19 cellular contexts compared by ENCODE assay signal in genomic region chr10:124545346-124545745, GRCh38.
A peak's percentile ranks its signal among the peaks of the same experiment; 100 is the strongest.
DNase-seq lines count a peak whose midpoint lies in the region; ATAC-seq and TF ChIP-seq lines count a peak whose summit lies in the region.
"Had no signal": no experiment of that assay in that cellular context is flagged by ENCODE, and none has a peak within 500 bp of the region (broad histone marks: within the 10 kb centered on the region; RNA-seq: fewer than 3 reads in every experiment).

No MANE protein-coding gene starts in this region.

- no peaks in the 10 kb centered on the region for H3K27me3 Mint-ChIP-seq in natural killer cell (ENCODE audit: low read depth in 2 of 2)
- no peaks in the 10 kb centered on the region for H3K27me3 Mint-ChIP-seq in natural killer cell treated with Interleukin-12 subunit alpha and Interleukin-12 subunit beta and Interleukin-15 and Interleukin-18, amount 100 ng/mL, for 72 hours
- no peaks in the 10 kb centered on the region for H3K27me3 Mint-ChIP-seq in activated B cell treated with CpG ODN at 0.5 μM for 24 hours
- no peaks in the 10 kb centered on the region for H3K27me3 Mint-ChIP-seq in stimulated activated naive B cell treated with anti-CD40 and anti-IgM and Interleukin-4, amounts not matched to agents 10 μg/mL and 1 μg/mL and 100 μg/mL, for 72 hours
- H3K27me3 Mint-ChIP-seq: T-helper 17 cell had no signal

- H3K4me1 Mint-ChIP-seq in natural killer cell (peaks cover 0 to 10% of the 10 kb centered on the region in 2 donors), activated B cell treated with CpG ODN at 0.5 μM for 24 hours (peaks cover 93% of the 10 kb centered on the region)
- peaks cover 0 to 3% of the 10 kb centered on the region in 2 donors for H3K4me1 Mint-ChIP-seq in natural killer cell treated with Interleukin-12 subunit alpha and Interleukin-12 subunit beta and Interleukin-15 and Interleukin-18, amount 100 ng/mL, for 72 hours (ENCODE audit: low read depth in 2 of 2)
- peaks cover 59 to 96% of the 10 kb centered on the region in 2 donors for H3K4me1 Mint-ChIP-seq in stimulated activated naive B cell treated with anti-CD40 and anti-IgM and Interleukin-4, amounts not matched to agents 10 μg/mL and 1 μg/mL and 100 μg/mL, for 72 hours

- TF ChIP-seq CTCF in natural killer cell (IDR thresholded peaks at IDR 0.05) (no peak), activated B cell treated with CpG ODN at 0.5 μM for 24 hours (IDR thresholded peaks at IDR 0.05) (no peak)

- H3K27me3 ChIP-seq in HAP-1 (ENCODE audit: low read depth), result no peaks in the 10 kb centered on the region
- H3K27me3 ChIP-seq: body of pancreas, stomach, vagina had no signal

- in situ Hi-C loops in HAP-1 (cut with MboI; ENCODE audit: low sequenced_read_pairs), result loop anchor here (25.0 kb wide), 1 partner anchor 442 kb away; no protein-coding TSS in a partner anchor

- ATAC-seq in natural killer cell, result peak in 1 of 3 donors; percentile 34
- no peak for ATAC-seq in natural killer cell treated with Interleukin-12 subunit alpha and Interleukin-12 subunit beta and Interleukin-15 and Interleukin-18, amount 100 ng/mL, for 72 hours
- peak; percentile 7 for ATAC-seq in activated B cell treated with CpG ODN at 0.5 μM for 24 hours (ENCODE audit: low read depth)
- ATAC-seq in stimulated activated naive B cell treated with anti-CD40 and anti-IgM and Interleukin-4, amounts not matched to agents 10 μg/mL and 1 μg/mL and 100 μg/mL, for 72 hours (replicated peaks), result no peak
- ATAC-seq: body of pancreas, Panc1, T-helper 17 cell had no signal

- H3K4me3 Mint-ChIP-seq in natural killer cell, result peak overlapping the region; percentile 42
- H3K4me3 Mint-ChIP-seq in natural killer cell treated with Interleukin-12 subunit alpha and Interleukin-12 subunit beta and Interleukin-15 and Interleukin-18, amount 100 ng/mL, for 72 hours, result no peak overlapping the region
- peak overlapping the region; percentile 62 for H3K4me3 Mint-ChIP-seq in activated B cell treated with CpG ODN at 0.5 μM for 24 hours
- H3K4me3 Mint-ChIP-seq in stimulated activated naive B cell treated with anti-CD40 and anti-IgM and Interleukin-4, amounts not matched to agents 10 μg/mL and 1 μg/mL and 100 μg/mL, for 72 hours, result peak overlapping the region; percentile 41 to 60
- H3K4me3 Mint-ChIP-seq: T-helper 17 cell had no signal

- H3K36me3 ChIP-seq in HAP-1 (replicated peaks), result no peaks in the 10 kb centered on the region
- H3K36me3 ChIP-seq: stomach, vagina had no signal

- POLR2A ChIA-PET in activated B cell treated with CpG ODN at 0.5 μM for 24 hours (lab: Charles Lee) (interaction anchor here (0.6 to 3.8 kb wide), 16 partner anchors 9 to 196 kb away, joined by 3 to 27 read pairs (median 4); no protein-coding TSS in a partner anchor), HEK293T (lab: Yijun Ruan, JAX) (no interaction called here)

- H3K9me3 Mint-ChIP-seq in natural killer cell (no peaks in the 10 kb centered on the region), activated B cell treated with CpG ODN at 0.5 μM for 24 hours (no peaks in the 10 kb centered on the region)
- H3K9me3 Mint-ChIP-seq in natural killer cell treated with Interleukin-12 subunit alpha and Interleukin-12 subunit beta and Interleukin-15 and Interleukin-18, amount 100 ng/mL, for 72 hours, result no peaks in the 10 kb centered on the region
- no peaks in the 10 kb centered on the region for H3K9me3 Mint-ChIP-seq in stimulated activated naive B cell treated with anti-CD40 and anti-IgM and Interleukin-4, amounts not matched to agents 10 μg/mL and 1 μg/mL and 100 μg/mL, for 72 hours
- H3K9me3 Mint-ChIP-seq: activated T-helper 2 cell treated with anti-CD3 and anti-CD28 coated beads, Interferon-gamma antibody, Interleukin-2, Interleukin-4, amounts not matched to agents 10 μg/mL and 5 μg/mL and 100 μg/mL, durations not matched to agents 14 hours and 24 hours and 36 hours had no signal

- intact Hi-C loops in natural killer cell (cut with micrococcal nuclease), result no loop called here
- intact Hi-C loops in activated B cell treated with CpG ODN at 0.5 μM for 24 hours (cut with micrococcal nuclease), result no loop called here

- no peaks in the 10 kb centered on the region for H3K4me1 ChIP-seq in HAP-1

- no peaks in the 10 kb centered on the region for H3K9me3 ChIP-seq in HAP-1
- H3K9me3 ChIP-seq: body of pancreas, stomach, vagina had no signal

- CTCF ChIA-PET in activated B cell treated with CpG ODN at 0.5 μM for 24 hours (lab: Charles Lee) (interaction anchor here (1.4 to 6.4 kb wide), 7 partner anchors 10 to 200 kb away, joined by 3 to 29 read pairs (median 8); no protein-coding TSS in a partner anchor), HEK293T (lab: Yijun Ruan, JAX) (no interaction called here)

- DNase-seq in natural killer cell (no peak), NCI-H146 (lab: John Stamatoyannopoulos, UW) (peak; percentile 67), activated B cell treated with CpG ODN at 0.5 μM for 24 hours (no peak), NCI-H2196 treated with DMSO at 0.1 percent for 48 hours (lab: John Stamatoyannopoulos, UW; ENCODE audit: unreplicated experiment) (no peak), HAP-1 (ENCODE audit: low spot score in 2 of 2) (no peak), HEK293T (ENCODE audit: extremely low spot score) (no peak)
- DNase-seq in natural killer cell treated with Interleukin-12 subunit alpha and Interleukin-12 subunit beta and Interleukin-15 and Interleukin-18, amount 100 ng/mL, for 72 hours (ENCODE audit: low spot score), result no peak
- DNase-seq in stimulated activated naive B cell treated with anti-CD40 and anti-IgM and Interleukin-4, amounts not matched to agents 10 μg/mL and 1 μg/mL and 100 μg/mL, for 72 hours, result no peak
- DNase-seq: activated CD4-positive, alpha-beta T cell treated with anti-CD3 and anti-CD28 coated beads for 4 hours; body of pancreas; effector CD4-positive, alpha-beta T cell; KG1; NCI-H1930; stomach; T-helper 17 cell had no signal

- no peak overlapping the region for H3K4me3 ChIP-seq in HAP-1
- H3K4me3 ChIP-seq: body of pancreas, lung, stomach, vagina had no signal

- no peaks in the 10 kb centered on the region for H3K36me3 Mint-ChIP-seq in natural killer cell
- H3K36me3 Mint-ChIP-seq in natural killer cell treated with Interleukin-12 subunit alpha and Interleukin-12 subunit beta and Interleukin-15 and Interleukin-18, amount 100 ng/mL, for 72 hours, result no peaks in the 10 kb centered on the region
- no peaks in the 10 kb centered on the region for H3K36me3 Mint-ChIP-seq in activated B cell treated with CpG ODN at 0.5 μM for 24 hours (ENCODE audit: low read depth)
- no peaks in the 10 kb centered on the region for H3K36me3 Mint-ChIP-seq in stimulated activated naive B cell treated with anti-CD40 and anti-IgM and Interleukin-4, amounts not matched to agents 10 μg/mL and 1 μg/mL and 100 μg/mL, for 72 hours

- H3K27ac Mint-ChIP-seq in natural killer cell, result no peak overlapping the region
- no peak overlapping the region for H3K27ac Mint-ChIP-seq in natural killer cell treated with Interleukin-12 subunit alpha and Interleukin-12 subunit beta and Interleukin-15 and Interleukin-18, amount 100 ng/mL, for 72 hours
- H3K27ac Mint-ChIP-seq in activated B cell treated with CpG ODN at 0.5 μM for 24 hours, result peak overlapping the region; percentile 77
- peak overlapping the region; percentile 37 for H3K27ac Mint-ChIP-seq in stimulated activated naive B cell treated with anti-CD40 and anti-IgM and Interleukin-4, amounts not matched to agents 10 μg/mL and 1 μg/mL and 100 μg/mL, for 72 hours
- H3K27ac Mint-ChIP-seq: activated T-helper 2 cell treated with anti-CD3 and anti-CD28 coated beads, Interferon-gamma antibody, Interleukin-2, Interleukin-4, amounts not matched to agents 10 μg/mL and 5 μg/mL and 100 μg/mL, durations not matched to agents 14 hours and 24 hours and 36 hours; T-helper 17 cell had no signal

TF ChIP-seq in HEK293T, 16 proteins besides CTCF, POLR2A, EP300 and RAD21:
- TF ChIP-seq FOXK2 (IDR thresholded peaks at IDR 0.05) (no peak), SUZ12 (IDR thresholded peaks at IDR 0.05) (no peak), ARNT (IDR thresholded peaks at IDR 0.05) (no peak), NFRKB (IDR thresholded peaks at IDR 0.05) (no peak), HDGF (IDR thresholded peaks at IDR 0.05; ENCODE audit: borderline replicate concordance) (no peak), TARDBP (IDR thresholded peaks at IDR 0.05) (no peak), SP1 (IDR thresholded peaks at IDR 0.05) (no peak), LEF1 (IDR thresholded peaks at IDR 0.05; ENCODE audit: borderline replicate concordance) (no peak), ZNF384 (IDR thresholded peaks at IDR 0.05) (no peak), FOXA1 (IDR thresholded peaks at IDR 0.05) (no peak), L3MBTL2 (conservative IDR thresholded peaks at IDR 0.05) (no peak), ELF4 (IDR thresholded peaks at IDR 0.05) (no peak), FOXM1 (IDR thresholded peaks at IDR 0.05; ENCODE audit: borderline replicate concordance) (no peak), PKNOX1 (IDR thresholded peaks at IDR 0.05) (no peak), BHLHE40 (IDR thresholded peaks at IDR 0.05; ENCODE audit: borderline replicate concordance) (no peak), CTBP1 (IDR thresholded peaks at IDR 0.05; ENCODE audit: borderline replicate concordance) (no peak)

Comparison
In these comparisons a context has a peak if more than half of its experiments do, and no peak if none do; other contexts are left out.
1. H3K27ac Mint-ChIP-seq: peak in activated B cell treated with CpG ODN at 0.5 μM for 24 hours (single experiment) and stimulated activated naive B cell treated with anti-CD40 and anti-IgM and Interleukin-4, amounts not matched to agents 10 μg/mL and 1 μg/mL and 100 μg/mL, for 72 hours (single experiment); none in natural killer cell (0 of 2) and natural killer cell treated with Interleukin-12 subunit alpha and Interleukin-12 subunit beta and Interleukin-15 and Interleukin-18, amount 100 ng/mL, for 72 hours (0 of 2).